ENCODE assay signal across 23 cellular contexts in genomic region chr3:105062853-105063252, GRCh38.
A peak's percentile ranks its signal among the peaks of the same experiment; 100 is the strongest.
DNase-seq lines count a peak whose midpoint lies in the region; ATAC-seq, FAIRE-seq and TF ChIP-seq lines count a peak whose summit lies in the region.
"Had no signal": no experiment of that assay in that cellular context is flagged by ENCODE, and none has a peak within 500 bp of the region (broad histone marks: within the 10 kb centered on the region; RNA-seq: fewer than 3 reads in every experiment).

No MANE protein-coding gene starts in this region.

- H3K36me3 Mint-ChIP-seq in astrocyte (ENCODE audit: low read depth, unreplicated experiment), result no peaks in the 10 kb centered on the region
- H3K36me3 Mint-ChIP-seq: WTC11 had no signal

- H3K27ac ChIP-seq in astrocyte (ENCODE audit: low read depth, low read length) (no peak overlapping the region), neuronal stem cell (replicated peaks; ENCODE audit: low read length) (no peak overlapping the region)
- H3K27ac ChIP-seq: C4-2B, left lung, ovary had no signal

- H3K4me1 Mint-ChIP-seq in astrocyte (ENCODE audit: low read depth, unreplicated experiment), result no peaks in the 10 kb centered on the region
- H3K4me1 Mint-ChIP-seq: natural killer cell had no signal

- TF ChIP-seq CTCF in astrocyte (IDR thresholded peaks at IDR 0.05; ENCODE audit: insufficient read depth, low read depth, low read length), result no peak

- H3K36me3 ChIP-seq in astrocyte (ENCODE audit: insufficient read depth, low read length) (no peaks in the 10 kb centered on the region), neuronal stem cell (replicated peaks in 1 of 2; ENCODE audit: control insufficient read depth in 2 of 2, insufficient read depth in 2 of 2, low read length in 2 of 2) (no peaks in the 10 kb centered on the region)
- H3K36me3 ChIP-seq: left lung, ovary had no signal

- no peak overlapping the region for H3K4me3 Mint-ChIP-seq in astrocyte (ENCODE audit: unreplicated experiment)
- H3K4me3 Mint-ChIP-seq: mesothelial cell of epicardium, natural killer cell, WTC11 had no signal

- H3K9me3 ChIP-seq in astrocyte (ENCODE audit: insufficient read depth, low read depth, low read length), result no peaks in the 10 kb centered on the region
- no peaks in the 10 kb centered on the region for H3K9me3 ChIP-seq in neuronal stem cell (replicated peaks in 1 of 2; ENCODE audit: control insufficient read depth in 2 of 2, insufficient read depth in 1 of 2, low read depth in 1 of 2, low read length in 2 of 2)
- H3K9me3 ChIP-seq: ovary had no signal

- H3K14ac ChIP-seq in neuronal stem cell (ENCODE audit: low read length), result no peak overlapping the region

- no peaks in the 10 kb centered on the region for H3K79me1 ChIP-seq in neuronal stem cell (ENCODE audit: low read depth, low read length)

- H3K9ac ChIP-seq in astrocyte (ENCODE audit: low read length), result no peak overlapping the region
- H3K9ac ChIP-seq in neuronal stem cell (ENCODE audit: low read depth, low read length, poor library complexity), result no peak overlapping the region

- H2AK5ac ChIP-seq in neuronal stem cell (ENCODE audit: low read depth, low read length), result no peak overlapping the region

- ATAC-seq in HG03139 (IDR thresholded peaks at IDR 0.05; ENCODE audit: unreplicated experiment), result no peak
- no peak for ATAC-seq in HG03108 (IDR thresholded peaks at IDR 0.05; ENCODE audit: unreplicated experiment)
- ATAC-seq: left lung, natural killer cell, sciatic nerve, WTC11 had no signal

- no peaks in the 10 kb centered on the region for H3K27me3 Mint-ChIP-seq in astrocyte (ENCODE audit: low read depth, unreplicated experiment)

- H3K4me1 ChIP-seq in astrocyte (ENCODE audit: insufficient read depth, low read length) (no peaks in the 10 kb centered on the region), neuronal stem cell (ENCODE audit: control insufficient read depth in 2 of 2, insufficient read depth in 1 of 2, low read depth in 1 of 2, low read length in 2 of 2) (no peaks in the 10 kb centered on the region)
- H3K4me1 ChIP-seq: left lung had no signal

- no peak overlapping the region for H3K23ac ChIP-seq in neuronal stem cell (ENCODE audit: low read depth, low read length, poor library complexity)

- FAIRE-seq in astrocyte (lab: Jason Lieb, UNC), result no peak
- FAIRE-seq: bronchial epithelial cell had no signal

- DNase-seq in DMS53 (lab: John Stamatoyannopoulos, UW) (peak; percentile 39), NCI-H146 treated with DMSO at 0.1 percent for 48 hours (lab: John Stamatoyannopoulos, UW; ENCODE audit: unreplicated experiment) (peak; percentile 61), astrocyte (ENCODE audit: low read depth) (peak; percentile 16), neuronal stem cell (ENCODE audit: low spot score) (no peak), anterior cingulate cortex (lab: John Stamatoyannopoulos, UW) (no peak)
- DNase-seq: activated CD4-positive, alpha-beta T cell treated with anti-CD3 and anti-CD28 coated beads, Interleukin-2, amount 50 U/mL, for 48 hours; activated effector memory CD4-positive, alpha-beta T cell treated with anti-CD3 and anti-CD28 coated beads, Interleukin-2, amount 50 U/mL, for 16 hours; cortex of kidney; HCEC 1CT; KG1; left lung; MV-4-11; natural killer cell; NCI-H2029; NCI-H524 treated with DMSO at 0.1 percent for 48 hours; ovary had no signal

- H2BK120ac ChIP-seq in neuronal stem cell (ENCODE audit: low read depth, low read length), result no peak overlapping the region

- no peaks in the 10 kb centered on the region for H3K79me2 ChIP-seq in astrocyte (ENCODE audit: insufficient read depth, low read length)

- no peak overlapping the region for H4K8ac ChIP-seq in neuronal stem cell (ENCODE audit: low read depth, low read length)

- H3K18ac ChIP-seq in neuronal stem cell (ENCODE audit: low read length), result no peak overlapping the region

- H3K4ac ChIP-seq in neuronal stem cell (ENCODE audit: low read length), result no peak overlapping the region

- H3K27me3 ChIP-seq in astrocyte (ENCODE audit: insufficient read depth, low read length) (no peaks in the 10 kb centered on the region), neuronal stem cell (ENCODE audit: control insufficient read depth in 3 of 3, insufficient read depth in 3 of 3, low read depth in 1 of 3, low read length in 3 of 3) (no peaks in the 10 kb centered on the region)
- H3K27me3 ChIP-seq: left lung, ovary had no signal

- no peaks in the 10 kb centered on the region for H4K20me1 ChIP-seq in astrocyte (ENCODE audit: insufficient read depth, low read length)

- H2AFZ ChIP-seq in astrocyte (ENCODE audit: low read depth, low read length) (no peak overlapping the region), neuronal stem cell (ENCODE audit: low read length) (peak overlapping the region; percentile 40)

- H4K91ac ChIP-seq in neuronal stem cell (ENCODE audit: low read depth, low read length, poor library complexity), result no peak overlapping the region

- no peak overlapping the region for H3K4me3 ChIP-seq in astrocyte (ENCODE audit: insufficient read depth, low read depth, low read length)
- H3K4me3 ChIP-seq in neuronal stem cell (ENCODE audit: low read length in 2 of 2), result no peak overlapping the region
- H3K4me3 ChIP-seq: left lung, ovary had no signal

- 60 to 100% methylated on average over 1 of the region's 3 CpGs for WGBS in neuronal stem cell (ENCODE audit: extremely low coverage in 2 of 2, insufficient read length in 2 of 2, insufficient replicate concordance in 1 of 2), 2 donors

- no peak overlapping the region for H2BK15ac ChIP-seq in neuronal stem cell (ENCODE audit: low read length)

- H3K4me2 ChIP-seq in astrocyte (ENCODE audit: low read length) (peak overlapping the region; percentile 17), neuronal stem cell (ENCODE audit: insufficient read depth, low read length, poor library complexity, severe bottlenecking) (no peak overlapping the region)

- no peak overlapping the region for H3K27ac Mint-ChIP-seq in astrocyte (ENCODE audit: unreplicated experiment)
- H3K27ac Mint-ChIP-seq: mesothelial cell of epicardium, natural killer cell, WTC11 had no signal

- peaks cover under 1% of the 10 kb centered on the region for H3K9me3 Mint-ChIP-seq in astrocyte (ENCODE audit: unreplicated experiment)

- H2BK12ac ChIP-seq in neuronal stem cell (ENCODE audit: low read length), result no peak overlapping the region

- no peak overlapping the region for H2BK5ac ChIP-seq in neuronal stem cell (ENCODE audit: low read length)

Comparison
In these comparisons a context has a peak if more than half of its experiments do, and no peak if none do; other contexts are left out.
1. DNase-seq: peak in DMS53 (single experiment), NCI-H146 treated with DMSO at 0.1 percent for 48 hours (single experiment) and astrocyte (single experiment); none in neuronal stem cell (single experiment) and anterior cingulate cortex (0 of 58).